ENCODE assay signal across 17 cellular contexts in genomic region chr7:73992104-73992562, GRCh38. TPM values are rescaled to one million over a fixed set of nuclear protein-coding genes. Genes with fewer than 3 reads are reported as not detected.
DNase-seq lines count a peak whose midpoint lies in the region; ATAC-seq, FAIRE-seq and TF ChIP-seq lines count a peak whose summit lies in the region.
"Had no signal": no experiment of that assay in that cellular context is flagged by ENCODE, and none has a peak within 500 bp of the region (broad histone marks: within the 10 kb centered on the region; RNA-seq: fewer than 3 reads in every experiment).

No MANE protein-coding gene starts in this region.

- peak overlapping the region; percentile 48 for H2AFZ ChIP-seq in ACC112 (ENCODE audit: low read length, unreplicated experiment)

- no peaks in the 10 kb centered on the region for H3K79me2 ChIP-seq in ACC112 (ENCODE audit: control insufficient read depth, insufficient read depth, low read length, unreplicated experiment)

- no peaks in the 10 kb centered on the region for H3K9me3 ChIP-seq in pancreas

- no peak for FAIRE-seq in pancreas (lab: Jason Lieb, UNC)
- FAIRE-seq: A204.1 had no signal

- H3K4me3 ChIP-seq in ACC112 (ENCODE audit: low read depth, low read length) (no peak overlapping the region), pancreas (no peak overlapping the region)

- H3K4me1 ChIP-seq in ACC112 (ENCODE audit: control insufficient read depth, insufficient read depth, low read length, unreplicated experiment) (peaks cover 10% of the 10 kb centered on the region), pancreas (no peaks in the 10 kb centered on the region)

- DNase-seq in fibroblast of the conjunctiva (ENCODE audit: low read depth) = peak; percentile 51
- peak in 4 of 6 donors; percentile 30 to 67 (median 59) for DNase-seq in pancreas
- no peak for DNase-seq in activated CD4-positive, alpha-beta T cell treated with anti-CD3 and anti-CD28 coated beads, Interleukin-2, amount 50 U/mL, for 48 hours
- DNase-seq in GM13976 (ENCODE audit: low spot score) = no peak
- DNase-seq in NCI-H1930 (lab: John Stamatoyannopoulos, UW) = no peak
- DNase-seq in NCI-H82 (lab: John Stamatoyannopoulos, UW) = no peak
- DNase-seq: GDM1; GOT3; hypothalamus; NCI-H2227 treated with DMSO at 0.1 percent for 48 hours; SHP77 treated with DMSO at 0.1 percent for 48 hours; stimulated activated CD4-positive, alpha-beta T cell treated with anti-CD3 and anti-CD28 coated beads, Interleukin-4, amount 100 ng/mL, for 24 hours had no signal

- intact Hi-C loops in pancreas (cut with DNase I) = no loop called here

- peak overlapping the region; percentile 50; the same call in 1 of the 2 replicates for H3K27ac ChIP-seq in ACC112 (ENCODE audit: low read depth, low read length)
- H3K27ac ChIP-seq in pancreas = peak overlapping the region in 1 of 4 donors; percentile 33

- ATAC-seq in SK-N-SH treated with all-trans-retinoic acid at 6 μM for 48 hours = peak; percentile 72
- ATAC-seq in pancreas = peak; percentile 53 to 80 (median 61)
- ATAC-seq: activated CD4-positive, CD25-positive, alpha-beta regulatory T cell treated with anti-CD3 and anti-CD28 coated beads, Interleukin-2, amount 50 U/mL, for 24 hours; activated T-helper 17 cell treated with anti-CD3 and anti-CD28 coated beads, Interleukin-2, amount 50 U/mL, for 72 hours had no signal

- TF ChIP-seq CTCF in pancreas (IDR thresholded peaks at IDR 0.05) (no peak), GM13976 (IDR thresholded peaks at IDR 0.05; ENCODE audit: borderline replicate concordance, control extremely low read depth, extremely low read depth, insufficient read depth, missing control alignments) (no peak)

- WGBS in pancreas, 2 donors = 56 to 64% methylated on average over 18 of the region's 18 CpGs

- H3K36me3 ChIP-seq in ACC112 (ENCODE audit: insufficient read depth, low read length) (no peaks in the 10 kb centered on the region), pancreas (no peaks in the 10 kb centered on the region)

- in situ Hi-C loops in GM13976 (cut with MboI; ENCODE audit: low sequenced_read_pairs, unreplicated experiment) = no loop called here

- no peaks in the 10 kb centered on the region for H3K27me3 ChIP-seq in ACC112 (ENCODE audit: insufficient read depth, low read length)
- H3K27me3 ChIP-seq in pancreas = no peaks in the 10 kb centered on the region

TF ChIP-seq in SK-N-SH treated with all-trans-retinoic acid at 6 μM for 48 hours, 23 proteins besides CTCF, POLR2A, EP300 and RAD21 (continues in another document):
- TF ChIP-seq ZNF8 (CRISPR knock-in tag; IDR thresholded peaks at IDR 0.05) = no peak
- no peak for TF ChIP-seq ZFP30 (CRISPR knock-in tag; IDR thresholded peaks at IDR 0.05)
- TF ChIP-seq OSR1 (CRISPR knock-in tag; IDR thresholded peaks at IDR 0.05) = no peak
- TF ChIP-seq TSHZ2 (CRISPR knock-in tag; IDR thresholded peaks at IDR 0.05) = 0 out of 2 replicates have a peak, but pooled peaks have one; percentile 14
- peak; percentile 85 for TF ChIP-seq POU6F1 (CRISPR knock-in tag; IDR thresholded peaks at IDR 0.05; ENCODE audit: borderline replicate concordance, low read depth)
- TF ChIP-seq ARNTL (CRISPR knock-in tag; IDR thresholded peaks at IDR 0.05; ENCODE audit: borderline replicate concordance, low read depth) = no peak
- TF ChIP-seq RARB (CRISPR knock-in tag; IDR thresholded peaks at IDR 0.05) = peak; percentile 30; the same call in 1 of the 2 replicates
- TF ChIP-seq CREB5 (CRISPR knock-in tag; IDR thresholded peaks at IDR 0.05; ENCODE audit: low read depth) = no peak
- TF ChIP-seq ZNF70 (CRISPR knock-in tag; IDR thresholded peaks at IDR 0.05) = no peak
- TF ChIP-seq CSDC2 (CRISPR knock-in tag; IDR thresholded peaks at IDR 0.05) = no peak
- peak; percentile 53 for TF ChIP-seq ZC3H10 (CRISPR knock-in tag; IDR thresholded peaks at IDR 0.05)
- TF ChIP-seq ESRRG (CRISPR knock-in tag; IDR thresholded peaks at IDR 0.05) = no peak; the same call in 1 of the 2 replicates
- no peak for TF ChIP-seq SNAI2 (CRISPR knock-in tag; IDR thresholded peaks at IDR 0.05)
- TF ChIP-seq ISL1 (CRISPR knock-in tag; IDR thresholded peaks at IDR 0.05) = peak; percentile 99
- TF ChIP-seq ZNF565 (CRISPR knock-in tag; conservative IDR thresholded peaks at IDR 0.05; ENCODE audit: low read depth) = no peak; the same call in 1 of the 2 replicates
- no peak for TF ChIP-seq TCF4 (CRISPR knock-in tag; IDR thresholded peaks at IDR 0.05; ENCODE audit: borderline replicate concordance)
- no peak for TF ChIP-seq PPARA (CRISPR knock-in tag; IDR thresholded peaks at IDR 0.05; ENCODE audit: borderline replicate concordance)
- TF ChIP-seq BACH2 (CRISPR knock-in tag; IDR thresholded peaks at IDR 0.05; ENCODE audit: borderline replicate concordance) = no peak
- TF ChIP-seq CSRNP3 (CRISPR knock-in tag; IDR thresholded peaks at IDR 0.05) = no peak
- TF ChIP-seq ZFP3 (CRISPR knock-in tag; IDR thresholded peaks at IDR 0.05) = peak; percentile 81; the same call in 1 of the 2 replicates
- TF ChIP-seq TOX (CRISPR knock-in tag; IDR thresholded peaks at IDR 0.05; ENCODE audit: borderline replicate concordance) = no peak; the same call in 1 of the 2 replicates

RNA-seq across cellular contexts. Expression of gene ELN, which starts 35.8 kb away (rescaled TPM):
- 10 to 100 TPM; 36.8 to 84.2 (median 70.7) TPM for total RNA-seq in pancreas
- polyA plus RNA-seq in pancreas = 100 to 1,000 TPM in 1 of 2 donors, 10 to 100 TPM in 1; 36.9 to 118 TPM
- total RNA-seq: activated T-helper 17 cell treated with anti-CD3 and anti-CD28 coated beads, Interleukin-2, amount 50 U/mL, for 72 hours had no signal

Comparison
In these comparisons a context has a peak if more than half of its experiments do, and no peak if none do; other contexts are left out.
1. DNase-seq: peak in fibroblast of the conjunctiva (single experiment) and pancreas (4 of 6); none in activated CD4-positive, alpha-beta T cell treated with anti-CD3 and anti-CD28 coated beads, Interleukin-2, amount 50 U/mL, for 48 hours (0 of 2), GM13976 (single experiment), NCI-H1930 (0 of 2) and NCI-H82 (single experiment).